In the genomic region with DNA sequence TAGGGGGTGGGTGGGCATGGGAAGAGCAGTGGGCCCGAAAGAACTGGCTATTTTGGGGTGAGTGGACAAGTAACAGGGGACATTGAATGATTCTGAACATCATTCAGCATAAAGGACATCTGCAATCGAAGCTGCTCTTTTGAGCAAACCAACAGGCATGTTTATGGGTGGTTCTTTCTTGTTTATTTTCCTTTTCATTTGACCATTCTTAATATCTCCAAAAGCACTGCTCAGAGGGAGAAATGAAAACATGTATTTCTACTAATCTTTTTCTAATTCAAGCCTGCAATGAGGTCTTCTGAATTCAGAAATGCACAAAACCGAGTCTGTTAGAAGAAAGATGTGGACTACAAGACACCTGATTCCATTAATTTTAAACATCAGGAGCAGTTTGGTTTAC, we compare ENCODE assay signal across 19 cellular contexts. TPM values are rescaled to one million over a fixed set of nuclear protein-coding genes. Genes with fewer than 3 reads are reported as not detected.
DNase-seq lines count a peak whose midpoint lies in the region; ATAC-seq, FAIRE-seq and TF ChIP-seq lines count a peak whose summit lies in the region.
"Had no signal": no experiment of that assay in that cellular context is flagged by ENCODE, and none has a peak within 500 bp of the region (broad histone marks: within the 10 kb centered on the region; RNA-seq: fewer than 3 reads in every experiment).

No MANE protein-coding gene starts in this region.

- H3K36me3 ChIP-seq in astrocyte (ENCODE audit: insufficient read depth, low read length): peaks cover 5% of the 10 kb centered on the region
- no peaks in the 10 kb centered on the region for H3K36me3 ChIP-seq in thoracic aorta
- no peaks in the 10 kb centered on the region for H3K36me3 ChIP-seq in body of pancreas (replicated peaks in 1 of 2; ENCODE audit: insufficient read depth in 1 of 2, low read depth in 2 of 2)
- H3K36me3 ChIP-seq in PC-3 (ENCODE audit: low read depth, low read length): peaks cover 8% of the 10 kb centered on the region; the same call in 1 of the 2 replicates

- no peaks in the 10 kb centered on the region for H3K27me3 ChIP-seq in astrocyte (ENCODE audit: insufficient read depth, low read length)
- H3K27me3 ChIP-seq in thoracic aorta (replicated peaks; ENCODE audit: insufficient read depth): no peaks in the 10 kb centered on the region
- H3K27me3 ChIP-seq in body of pancreas: no peaks in the 10 kb centered on the region
- no peaks in the 10 kb centered on the region for H3K27me3 ChIP-seq in PC-3 (ENCODE audit: low read length)

- no peaks in the 10 kb centered on the region for H3F3A ChIP-seq in PC-3 (ENCODE audit: low read length, unreplicated experiment)

- H3K4me3 Mint-ChIP-seq in HFFc6 (peak overlapping the region; percentile 68), astrocyte (ENCODE audit: unreplicated experiment) (no peak overlapping the region), mesothelial cell of epicardium (no peak overlapping the region)
- H3K4me3 Mint-ChIP-seq: activated CD8-positive, alpha-beta T cell treated with anti-CD3 and anti-CD28 coated beads for 36 hours; activated naive CD4-positive, alpha-beta T cell treated with anti-CD3 and anti-CD28 coated beads, Interleukin-2, amount 10 ng/mL, durations not matched to agents 7 days and 5 days; activated T-cell treated with anti-CD3 and anti-CD28 coated beads, Interleukin-2, amount 50 U/mL, for 4 hours; naive B cell; stimulated activated naive B cell treated with anti-CD40 and anti-IgM and Interleukin-4, amounts not matched to agents 10 μg/mL and 1 μg/mL and 100 μg/mL, for 72 hours; T-helper 17 cell had no signal

- no peak for DNase-seq in HFFc6
- no peak for DNase-seq in astrocyte (ENCODE audit: low read depth)
- DNase-seq in mesothelial cell of epicardium (ENCODE audit: low spot score in 2 of 2, unreplicated experiment in 2 of 2): no peak
- DNase-seq in thoracic aorta (ENCODE audit: low spot score): no peak
- DNase-seq in body of pancreas: no peak
- no peak for DNase-seq in PC-3
- DNase-seq: activated CD8-positive, alpha-beta T cell treated with anti-CD3 and anti-CD28 coated beads for 36 hours; activated naive CD4-positive, alpha-beta T cell treated with anti-CD3 and anti-CD28 coated beads, Interleukin-2, amount 10 ng/mL, durations not matched to agents 7 days and 5 days; activated T-cell treated with anti-CD3 and anti-CD28 coated beads, Interleukin-2, amount 50 U/mL, for 4 hours; AML-193; naive B cell; NCI-H1105; NCI-H510A treated with DMSO at 0.1 percent for 48 hours; Right ventricle myocardium superior; stimulated activated naive B cell treated with anti-CD40 and anti-IgM and Interleukin-4, amounts not matched to agents 10 μg/mL and 1 μg/mL and 100 μg/mL, for 72 hours; T-helper 17 cell had no signal

- TF ChIP-seq POLR2A in body of pancreas (IDR thresholded peaks at IDR 0.05): no peak

- intact Hi-C loops in body of pancreas (cut with DNase I) (no loop called here), PC-3 (cut with micrococcal nuclease) (no loop called here)

- WGBS in body of pancreas, 2 donors: 58 to 68% methylated on average over 3 of the region's 3 CpGs

- H3K9me2 ChIP-seq in PC-3 (replicated peaks; ENCODE audit: low read length): no peaks in the 10 kb centered on the region

- H3K27me3 Mint-ChIP-seq in HFFc6 (ENCODE audit: insufficient read depth) (no peaks in the 10 kb centered on the region; the same call in none of the 2 replicates), astrocyte (ENCODE audit: low read depth, unreplicated experiment) (no peaks in the 10 kb centered on the region), mesothelial cell of epicardium (ENCODE audit: low read depth) (peaks cover 24% of the 10 kb centered on the region)

- peaks cover 58% of the 10 kb centered on the region for H3K4me1 ChIP-seq in astrocyte (ENCODE audit: insufficient read depth, low read length)
- H3K4me1 ChIP-seq in thoracic aorta (ENCODE audit: control insufficient read depth in 1 of 2, low read depth in 2 of 2): peaks cover 60 to 84% of the 10 kb centered on the region in 2 donors
- H3K4me1 ChIP-seq in body of pancreas: no peaks in the 10 kb centered on the region
- H3K4me1 ChIP-seq in PC-3 (ENCODE audit: insufficient read depth, low read length): peaks cover 16% of the 10 kb centered on the region

- no peak for ATAC-seq in thoracic aorta (ENCODE audit: insufficient number of reproducible peaks, low FRiP score, low read depth)
- ATAC-seq in body of pancreas: no peak
- no peak for ATAC-seq in HG03025 (IDR thresholded peaks at IDR 0.05; ENCODE audit: low FRiP score, unreplicated experiment)
- ATAC-seq in PC-3: no peak
- ATAC-seq: activated CD8-positive, alpha-beta T cell treated with anti-CD3 and anti-CD28 coated beads for 36 hours; stimulated activated naive B cell treated with anti-CD40 and anti-IgM and Interleukin-4, amounts not matched to agents 10 μg/mL and 1 μg/mL and 100 μg/mL, for 72 hours; T-helper 17 cell had no signal

- FAIRE-seq in astrocyte (lab: Jason Lieb, UNC): no peak

- H3K36me3 Mint-ChIP-seq in HFFc6 (ENCODE audit: low read depth) (peaks cover 37% of the 10 kb centered on the region), astrocyte (ENCODE audit: low read depth, unreplicated experiment) (peaks cover 54% of the 10 kb centered on the region), mesothelial cell of epicardium (peaks cover 31% of the 10 kb centered on the region)
- H3K36me3 Mint-ChIP-seq: activated naive CD4-positive, alpha-beta T cell treated with anti-CD3 and anti-CD28 coated beads, Interleukin-2, amount 10 ng/mL, durations not matched to agents 7 days and 5 days; naive B cell; stimulated activated naive B cell treated with anti-CD40 and anti-IgM and Interleukin-4, amounts not matched to agents 10 μg/mL and 1 μg/mL and 100 μg/mL, for 72 hours had no signal

- peak overlapping the region; percentile 97 for H3K27ac ChIP-seq in astrocyte (ENCODE audit: low read depth, low read length)
- H3K27ac ChIP-seq in thoracic aorta: peak overlapping the region; percentile 88 to 89
- H3K27ac ChIP-seq in body of pancreas: no peak overlapping the region
- H3K27ac ChIP-seq in PC-3 (ENCODE audit: low read length): no peak overlapping the region
- H3K27ac ChIP-seq: KMS-11 had no signal

- H2AFZ ChIP-seq in astrocyte (ENCODE audit: low read depth, low read length): no peak overlapping the region
- H2AFZ ChIP-seq in PC-3 (ENCODE audit: low read length): no peak overlapping the region

- H3K27ac Mint-ChIP-seq in HFFc6: peak overlapping the region; percentile 92
- peak overlapping the region; percentile 99 for H3K27ac Mint-ChIP-seq in astrocyte (ENCODE audit: unreplicated experiment)
- H3K27ac Mint-ChIP-seq in mesothelial cell of epicardium: peak overlapping the region; percentile 43
- H3K27ac Mint-ChIP-seq: activated CD8-positive, alpha-beta T cell treated with anti-CD3 and anti-CD28 coated beads for 36 hours; activated naive CD4-positive, alpha-beta T cell treated with anti-CD3 and anti-CD28 coated beads, Interleukin-2, amount 10 ng/mL, durations not matched to agents 7 days and 5 days; naive B cell; stimulated activated naive B cell treated with anti-CD40 and anti-IgM and Interleukin-4, amounts not matched to agents 10 μg/mL and 1 μg/mL and 100 μg/mL, for 72 hours; T-helper 17 cell had no signal

- CTCF ChIA-PET in PC-3 (lab: Charles Lee): no interaction called here

- no peak for TF ChIP-seq CTCF in HFFc6 (IDR thresholded peaks at IDR 0.05)
- no peak for TF ChIP-seq CTCF in astrocyte (IDR thresholded peaks at IDR 0.05; ENCODE audit: insufficient read depth, low read depth, low read length)
- TF ChIP-seq CTCF in mesothelial cell of epicardium (IDR thresholded peaks at IDR 0.05; ENCODE audit: unreplicated experiment): no peak
- no peak for TF ChIP-seq CTCF in thoracic aorta (IDR thresholded peaks at IDR 0.05)
- no peak for TF ChIP-seq CTCF in body of pancreas (IDR thresholded peaks at IDR 0.05)
- no peak for TF ChIP-seq CTCF in PC-3 (conservative IDR thresholded peaks at IDR 0.05; ENCODE audit: low read depth, low read length)

- peak overlapping the region; percentile 87 for H3K9ac ChIP-seq in astrocyte (ENCODE audit: low read length)
- H3K9ac ChIP-seq in PC-3 (ENCODE audit: low read length): no peak overlapping the region
- H3K9ac ChIP-seq: KMS-11 had no signal

- H3K4me3 ChIP-seq in astrocyte (ENCODE audit: insufficient read depth, low read depth, low read length) (no peak overlapping the region), thoracic aorta (no peak overlapping the region), body of pancreas (no peak overlapping the region), PC-3 (ENCODE audit: low read length) (no peak overlapping the region)
- H3K4me3 ChIP-seq: HAP-1 had no signal

- H3K9me3 Mint-ChIP-seq in HFFc6 (no peaks in the 10 kb centered on the region), astrocyte (ENCODE audit: unreplicated experiment) (peaks cover 2% of the 10 kb centered on the region), mesothelial cell of epicardium (no peaks in the 10 kb centered on the region)
- H3K9me3 Mint-ChIP-seq: activated CD8-positive, alpha-beta T cell treated with anti-CD3 and anti-CD28 coated beads for 36 hours; activated naive CD4-positive, alpha-beta T cell treated with anti-CD3 and anti-CD28 coated beads, Interleukin-2, amount 10 ng/mL, durations not matched to agents 7 days and 5 days; activated T-cell treated with anti-CD3 and anti-CD28 coated beads, Interleukin-2, amount 50 U/mL, for 4 hours; stimulated activated naive B cell treated with anti-CD40 and anti-IgM and Interleukin-4, amounts not matched to agents 10 μg/mL and 1 μg/mL and 100 μg/mL, for 72 hours had no signal

- BruUV-seq in PC-3 (replicated peaks; lab: Mats Ljungman, UMichigan): no TSS peak

- H3K9me3 ChIP-seq in astrocyte (ENCODE audit: insufficient read depth, low read depth, low read length): no peaks in the 10 kb centered on the region
- no peaks in the 10 kb centered on the region for H3K9me3 ChIP-seq in thoracic aorta
- no peaks in the 10 kb centered on the region for H3K9me3 ChIP-seq in body of pancreas
- H3K9me3 ChIP-seq in PC-3 (ENCODE audit: low read length): no peaks in the 10 kb centered on the region
- H3K9me3 ChIP-seq: HAP-1 had no signal

- no peaks in the 10 kb centered on the region for H4K20me1 ChIP-seq in astrocyte (ENCODE audit: insufficient read depth, low read length)
- H4K20me1 ChIP-seq in PC-3 (ENCODE audit: low read length): no peaks in the 10 kb centered on the region

- POLR2A ChIA-PET in PC-3 (lab: Charles Lee; ENCODE audit: unreplicated experiment): no interaction called here

- H3K79me2 ChIP-seq in astrocyte (ENCODE audit: insufficient read depth, low read length) (peaks cover 49% of the 10 kb centered on the region), PC-3 (ENCODE audit: low read length) (no peaks in the 10 kb centered on the region)

- peak overlapping the region; percentile 75 for H3K4me2 ChIP-seq in astrocyte (ENCODE audit: low read length)
- no peak overlapping the region for H3K4me2 ChIP-seq in PC-3 (ENCODE audit: low read length)
- H3K4me2 ChIP-seq: KMS-11 had no signal

- peaks cover 76% of the 10 kb centered on the region for H3K4me1 Mint-ChIP-seq in HFFc6 (ENCODE audit: low read depth)
- peaks cover 68% of the 10 kb centered on the region for H3K4me1 Mint-ChIP-seq in astrocyte (ENCODE audit: low read depth, unreplicated experiment)
- H3K4me1 Mint-ChIP-seq in mesothelial cell of epicardium: peaks cover 29% of the 10 kb centered on the region
- H3K4me1 Mint-ChIP-seq: activated naive CD4-positive, alpha-beta T cell treated with anti-CD3 and anti-CD28 coated beads, Interleukin-2, amount 10 ng/mL, durations not matched to agents 7 days and 5 days; naive B cell; stimulated activated naive B cell treated with anti-CD40 and anti-IgM and Interleukin-4, amounts not matched to agents 10 μg/mL and 1 μg/mL and 100 μg/mL, for 72 hours; T-helper 17 cell had no signal

RNA-seq across cellular contexts. Expression of gene NUAK1, which starts 54.0 kb away (rescaled TPM):
- total RNA-seq in HFFc6 (2021; fragmentation: NEBNext Ultra II Directional; extraction: Animal tissue kit (Norgen Biotek cat#: 25700)): 10 to 100 TPM; 11.0 to 37.3 (median 14.1) TPM
- total RNA-seq in astrocyte: 94.0 and 96.1 TPM in 2 replicates
- 23.4 to 27.0 TPM (median 25.1 TPM) in 3 replicates for total RNA-seq in mesothelial cell of epicardium
- 10 to 100 TPM; 20.0 to 31.4 TPM for total RNA-seq in thoracic aorta
- total RNA-seq in body of pancreas: 1 to 10 TPM; 5.3 to 9.1 TPM
- total RNA-seq in PC-3 (2014; rRNA removed): 9.8 and 11.0 TPM in 2 replicates
- total RNA-seq: activated CD8-positive, alpha-beta T cell treated with anti-CD3 and anti-CD28 coated beads for 36 hours had no signal

Comparison
In these comparisons a context has a peak if more than half of its experiments do, and no peak if none do; other contexts are left out.
1. H3K27ac Mint-ChIP-seq: peak in every context shown above with its lines; median percentile 99 in astrocyte; 92 in HFFc6; 43 in mesothelial cell of epicardium.
2. H3K27ac ChIP-seq: peak in astrocyte (single experiment) and thoracic aorta (2 of 2); none in body of pancreas (0 of 4) and PC-3 (single experiment).